1 cellular context compared by ENCODE assay signal in the genomic region with DNA sequence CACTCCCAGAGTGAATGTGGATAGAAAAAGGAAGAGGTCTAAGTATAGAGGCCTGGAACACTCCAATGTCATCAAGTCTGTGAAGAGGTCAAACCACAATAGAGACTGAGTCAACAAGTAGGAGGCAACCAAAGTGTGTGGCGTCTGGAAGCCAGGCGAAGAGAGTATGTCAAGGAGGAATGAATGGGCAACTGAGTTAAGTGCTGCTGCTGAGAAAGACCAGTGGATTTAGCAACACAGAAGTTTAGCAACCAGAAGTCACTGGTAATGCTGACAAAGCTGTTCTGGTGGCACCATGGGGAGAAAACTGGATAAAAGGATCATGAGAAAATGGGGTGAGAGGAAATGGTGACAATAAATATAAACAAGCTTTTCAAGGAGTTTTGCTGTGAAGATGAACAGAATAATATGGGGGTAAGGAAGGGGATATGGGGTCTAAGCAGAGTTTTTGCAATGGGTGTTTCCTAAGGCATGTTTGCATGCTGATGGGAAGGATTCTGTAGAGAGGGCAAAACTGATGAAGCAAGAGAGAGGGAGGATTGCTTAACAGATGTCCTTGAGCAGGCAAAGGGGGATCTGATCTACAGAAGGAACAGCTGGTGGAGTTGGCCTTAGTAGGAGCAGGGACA.
TF ChIP-seq lines count a peak whose summit lies in the region.

No MANE protein-coding gene starts in this region.

TF ChIP-seq in K562, 482 proteins besides CTCF, POLR2A, EP300 and RAD21 (continued from another document and continues in another):
- TF ChIP-seq, protein P1, sequence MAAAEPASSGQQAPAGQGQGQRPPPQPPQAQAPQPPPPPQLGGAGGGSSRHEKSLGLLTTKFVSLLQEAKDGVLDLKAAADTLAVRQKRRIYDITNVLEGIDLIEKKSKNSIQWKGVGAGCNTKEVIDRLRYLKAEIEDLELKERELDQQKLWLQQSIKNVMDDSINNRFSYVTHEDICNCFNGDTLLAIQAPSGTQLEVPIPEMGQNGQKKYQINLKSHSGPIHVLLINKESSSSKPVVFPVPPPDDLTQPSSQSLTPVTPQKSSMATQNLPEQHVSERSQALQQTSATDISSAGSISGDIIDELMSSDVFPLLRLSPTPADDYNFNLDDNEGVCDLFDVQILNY (CRISPR knock-in tag; IDR thresholded peaks at IDR 0.05): no peak
- TF ChIP-seq, protein P2, sequence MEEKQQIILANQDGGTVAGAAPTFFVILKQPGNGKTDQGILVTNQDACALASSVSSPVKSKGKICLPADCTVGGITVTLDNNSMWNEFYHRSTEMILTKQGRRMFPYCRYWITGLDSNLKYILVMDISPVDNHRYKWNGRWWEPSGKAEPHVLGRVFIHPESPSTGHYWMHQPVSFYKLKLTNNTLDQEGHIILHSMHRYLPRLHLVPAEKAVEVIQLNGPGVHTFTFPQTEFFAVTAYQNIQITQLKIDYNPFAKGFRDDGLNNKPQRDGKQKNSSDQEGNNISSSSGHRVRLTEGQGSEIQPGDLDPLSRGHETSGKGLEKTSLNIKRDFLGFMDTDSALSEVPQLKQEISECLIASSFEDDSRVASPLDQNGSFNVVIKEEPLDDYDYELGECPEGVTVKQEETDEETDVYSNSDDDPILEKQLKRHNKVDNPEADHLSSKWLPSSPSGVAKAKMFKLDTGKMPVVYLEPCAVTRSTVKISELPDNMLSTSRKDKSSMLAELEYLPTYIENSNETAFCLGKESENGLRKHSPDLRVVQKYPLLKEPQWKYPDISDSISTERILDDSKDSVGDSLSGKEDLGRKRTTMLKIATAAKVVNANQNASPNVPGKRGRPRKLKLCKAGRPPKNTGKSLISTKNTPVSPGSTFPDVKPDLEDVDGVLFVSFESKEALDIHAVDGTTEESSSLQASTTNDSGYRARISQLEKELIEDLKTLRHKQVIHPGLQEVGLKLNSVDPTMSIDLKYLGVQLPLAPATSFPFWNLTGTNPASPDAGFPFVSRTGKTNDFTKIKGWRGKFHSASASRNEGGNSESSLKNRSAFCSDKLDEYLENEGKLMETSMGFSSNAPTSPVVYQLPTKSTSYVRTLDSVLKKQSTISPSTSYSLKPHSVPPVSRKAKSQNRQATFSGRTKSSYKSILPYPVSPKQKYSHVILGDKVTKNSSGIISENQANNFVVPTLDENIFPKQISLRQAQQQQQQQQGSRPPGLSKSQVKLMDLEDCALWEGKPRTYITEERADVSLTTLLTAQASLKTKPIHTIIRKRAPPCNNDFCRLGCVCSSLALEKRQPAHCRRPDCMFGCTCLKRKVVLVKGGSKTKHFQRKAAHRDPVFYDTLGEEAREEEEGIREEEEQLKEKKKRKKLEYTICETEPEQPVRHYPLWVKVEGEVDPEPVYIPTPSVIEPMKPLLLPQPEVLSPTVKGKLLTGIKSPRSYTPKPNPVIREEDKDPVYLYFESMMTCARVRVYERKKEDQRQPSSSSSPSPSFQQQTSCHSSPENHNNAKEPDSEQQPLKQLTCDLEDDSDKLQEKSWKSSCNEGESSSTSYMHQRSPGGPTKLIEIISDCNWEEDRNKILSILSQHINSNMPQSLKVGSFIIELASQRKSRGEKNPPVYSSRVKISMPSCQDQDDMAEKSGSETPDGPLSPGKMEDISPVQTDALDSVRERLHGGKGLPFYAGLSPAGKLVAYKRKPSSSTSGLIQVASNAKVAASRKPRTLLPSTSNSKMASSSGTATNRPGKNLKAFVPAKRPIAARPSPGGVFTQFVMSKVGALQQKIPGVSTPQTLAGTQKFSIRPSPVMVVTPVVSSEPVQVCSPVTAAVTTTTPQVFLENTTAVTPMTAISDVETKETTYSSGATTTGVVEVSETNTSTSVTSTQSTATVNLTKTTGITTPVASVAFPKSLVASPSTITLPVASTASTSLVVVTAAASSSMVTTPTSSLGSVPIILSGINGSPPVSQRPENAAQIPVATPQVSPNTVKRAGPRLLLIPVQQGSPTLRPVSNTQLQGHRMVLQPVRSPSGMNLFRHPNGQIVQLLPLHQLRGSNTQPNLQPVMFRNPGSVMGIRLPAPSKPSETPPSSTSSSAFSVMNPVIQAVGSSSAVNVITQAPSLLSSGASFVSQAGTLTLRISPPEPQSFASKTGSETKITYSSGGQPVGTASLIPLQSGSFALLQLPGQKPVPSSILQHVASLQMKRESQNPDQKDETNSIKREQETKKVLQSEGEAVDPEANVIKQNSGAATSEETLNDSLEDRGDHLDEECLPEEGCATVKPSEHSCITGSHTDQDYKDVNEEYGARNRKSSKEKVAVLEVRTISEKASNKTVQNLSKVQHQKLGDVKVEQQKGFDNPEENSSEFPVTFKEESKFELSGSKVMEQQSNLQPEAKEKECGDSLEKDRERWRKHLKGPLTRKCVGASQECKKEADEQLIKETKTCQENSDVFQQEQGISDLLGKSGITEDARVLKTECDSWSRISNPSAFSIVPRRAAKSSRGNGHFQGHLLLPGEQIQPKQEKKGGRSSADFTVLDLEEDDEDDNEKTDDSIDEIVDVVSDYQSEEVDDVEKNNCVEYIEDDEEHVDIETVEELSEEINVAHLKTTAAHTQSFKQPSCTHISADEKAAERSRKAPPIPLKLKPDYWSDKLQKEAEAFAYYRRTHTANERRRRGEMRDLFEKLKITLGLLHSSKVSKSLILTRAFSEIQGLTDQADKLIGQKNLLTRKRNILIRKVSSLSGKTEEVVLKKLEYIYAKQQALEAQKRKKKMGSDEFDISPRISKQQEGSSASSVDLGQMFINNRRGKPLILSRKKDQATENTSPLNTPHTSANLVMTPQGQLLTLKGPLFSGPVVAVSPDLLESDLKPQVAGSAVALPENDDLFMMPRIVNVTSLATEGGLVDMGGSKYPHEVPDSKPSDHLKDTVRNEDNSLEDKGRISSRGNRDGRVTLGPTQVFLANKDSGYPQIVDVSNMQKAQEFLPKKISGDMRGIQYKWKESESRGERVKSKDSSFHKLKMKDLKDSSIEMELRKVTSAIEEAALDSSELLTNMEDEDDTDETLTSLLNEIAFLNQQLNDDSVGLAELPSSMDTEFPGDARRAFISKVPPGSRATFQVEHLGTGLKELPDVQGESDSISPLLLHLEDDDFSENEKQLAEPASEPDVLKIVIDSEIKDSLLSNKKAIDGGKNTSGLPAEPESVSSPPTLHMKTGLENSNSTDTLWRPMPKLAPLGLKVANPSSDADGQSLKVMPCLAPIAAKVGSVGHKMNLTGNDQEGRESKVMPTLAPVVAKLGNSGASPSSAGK (IDR thresholded peaks at IDR 0.05): no peak
- no peak for TF ChIP-seq ZNF384 (IDR thresholded peaks at IDR 0.05; ENCODE audit: low read depth, low read length)
- TF ChIP-seq DMBX1 (CRISPR knock-in tag; IDR thresholded peaks at IDR 0.05; ENCODE audit: borderline replicate concordance): no peak
- no peak for TF ChIP-seq PHF21A (IDR thresholded peaks at IDR 0.05; ENCODE audit: borderline replicate concordance, low read depth)
- TF ChIP-seq BHLHE40 (IDR thresholded peaks at IDR 0.05; ENCODE audit: low read length): peak; percentile 52
- no peak for TF ChIP-seq POLR3G (IDR thresholded peaks at IDR 0.05; ENCODE audit: extremely low read depth, insufficient read length, insufficient replicate concordance)
- no peak for TF ChIP-seq RBBP5 (IDR thresholded peaks at IDR 0.05; ENCODE audit: borderline replicate concordance, insufficient read depth, low read length, poor library complexity, severe bottlenecking)
- TF ChIP-seq ZNF263 (CRISPR knock-in tag; IDR thresholded peaks at IDR 0.05; ENCODE audit: borderline replicate concordance): no peak
- TF ChIP-seq, protein P3, sequence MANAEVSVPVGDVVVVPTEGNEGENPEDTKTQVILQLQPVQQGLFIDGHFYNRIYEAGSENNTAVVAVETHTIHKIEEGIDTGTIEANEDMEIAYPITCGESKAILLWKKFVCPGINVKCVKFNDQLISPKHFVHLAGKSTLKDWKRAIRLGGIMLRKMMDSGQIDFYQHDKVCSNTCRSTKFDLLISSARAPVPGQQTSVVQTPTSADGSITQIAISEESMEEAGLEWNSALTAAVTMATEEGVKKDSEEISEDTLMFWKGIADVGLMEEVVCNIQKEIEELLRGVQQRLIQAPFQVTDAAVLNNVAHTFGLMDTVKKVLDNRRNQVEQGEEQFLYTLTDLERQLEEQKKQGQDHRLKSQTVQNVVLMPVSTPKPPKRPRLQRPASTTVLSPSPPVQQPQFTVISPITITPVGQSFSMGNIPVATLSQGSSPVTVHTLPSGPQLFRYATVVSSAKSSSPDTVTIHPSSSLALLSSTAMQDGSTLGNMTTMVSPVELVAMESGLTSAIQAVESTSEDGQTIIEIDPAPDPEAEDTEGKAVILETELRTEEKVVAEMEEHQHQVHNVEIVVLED (CRISPR knock-in tag; IDR thresholded peaks at IDR 0.05): no peak
- TF ChIP-seq RBM14 (IDR thresholded peaks at IDR 0.05; ENCODE audit: borderline replicate concordance, insufficient read depth, low read depth, low read length): no peak
- TF ChIP-seq, protein P4, sequence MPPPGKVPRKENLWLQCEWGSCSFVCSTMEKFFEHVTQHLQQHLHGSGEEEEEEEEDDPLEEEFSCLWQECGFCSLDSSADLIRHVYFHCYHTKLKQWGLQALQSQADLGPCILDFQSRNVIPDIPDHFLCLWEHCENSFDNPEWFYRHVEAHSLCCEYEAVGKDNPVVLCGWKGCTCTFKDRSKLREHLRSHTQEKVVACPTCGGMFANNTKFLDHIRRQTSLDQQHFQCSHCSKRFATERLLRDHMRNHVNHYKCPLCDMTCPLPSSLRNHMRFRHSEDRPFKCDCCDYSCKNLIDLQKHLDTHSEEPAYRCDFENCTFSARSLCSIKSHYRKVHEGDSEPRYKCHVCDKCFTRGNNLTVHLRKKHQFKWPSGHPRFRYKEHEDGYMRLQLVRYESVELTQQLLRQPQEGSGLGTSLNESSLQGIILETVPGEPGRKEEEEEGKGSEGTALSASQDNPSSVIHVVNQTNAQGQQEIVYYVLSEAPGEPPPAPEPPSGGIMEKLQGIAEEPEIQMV (tag; conservative IDR thresholded peaks at IDR 0.05; ENCODE audit: low read depth): no peak
- TF ChIP-seq FUS (optimal IDR thresholded peaks at IDR 0.05; ENCODE audit: low read depth, low read length): no peak
- TF ChIP-seq SREBF1 (IDR thresholded peaks at IDR 0.05; ENCODE audit: borderline replicate concordance, low read depth, low read length): no peak
- TF ChIP-seq ZNF589 (CRISPR knock-in tag; IDR thresholded peaks at IDR 0.05; ENCODE audit: low read depth): no peak
- TF ChIP-seq, protein P5, sequence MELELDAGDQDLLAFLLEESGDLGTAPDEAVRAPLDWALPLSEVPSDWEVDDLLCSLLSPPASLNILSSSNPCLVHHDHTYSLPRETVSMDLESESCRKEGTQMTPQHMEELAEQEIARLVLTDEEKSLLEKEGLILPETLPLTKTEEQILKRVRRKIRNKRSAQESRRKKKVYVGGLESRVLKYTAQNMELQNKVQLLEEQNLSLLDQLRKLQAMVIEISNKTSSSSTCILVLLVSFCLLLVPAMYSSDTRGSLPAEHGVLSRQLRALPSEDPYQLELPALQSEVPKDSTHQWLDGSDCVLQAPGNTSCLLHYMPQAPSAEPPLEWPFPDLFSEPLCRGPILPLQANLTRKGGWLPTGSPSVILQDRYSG (tag; conservative IDR thresholded peaks at IDR 0.05; ENCODE audit: low read depth): no peak
- TF ChIP-seq TARDBP (IDR thresholded peaks at IDR 0.05): no peak
- TF ChIP-seq, protein P6, sequence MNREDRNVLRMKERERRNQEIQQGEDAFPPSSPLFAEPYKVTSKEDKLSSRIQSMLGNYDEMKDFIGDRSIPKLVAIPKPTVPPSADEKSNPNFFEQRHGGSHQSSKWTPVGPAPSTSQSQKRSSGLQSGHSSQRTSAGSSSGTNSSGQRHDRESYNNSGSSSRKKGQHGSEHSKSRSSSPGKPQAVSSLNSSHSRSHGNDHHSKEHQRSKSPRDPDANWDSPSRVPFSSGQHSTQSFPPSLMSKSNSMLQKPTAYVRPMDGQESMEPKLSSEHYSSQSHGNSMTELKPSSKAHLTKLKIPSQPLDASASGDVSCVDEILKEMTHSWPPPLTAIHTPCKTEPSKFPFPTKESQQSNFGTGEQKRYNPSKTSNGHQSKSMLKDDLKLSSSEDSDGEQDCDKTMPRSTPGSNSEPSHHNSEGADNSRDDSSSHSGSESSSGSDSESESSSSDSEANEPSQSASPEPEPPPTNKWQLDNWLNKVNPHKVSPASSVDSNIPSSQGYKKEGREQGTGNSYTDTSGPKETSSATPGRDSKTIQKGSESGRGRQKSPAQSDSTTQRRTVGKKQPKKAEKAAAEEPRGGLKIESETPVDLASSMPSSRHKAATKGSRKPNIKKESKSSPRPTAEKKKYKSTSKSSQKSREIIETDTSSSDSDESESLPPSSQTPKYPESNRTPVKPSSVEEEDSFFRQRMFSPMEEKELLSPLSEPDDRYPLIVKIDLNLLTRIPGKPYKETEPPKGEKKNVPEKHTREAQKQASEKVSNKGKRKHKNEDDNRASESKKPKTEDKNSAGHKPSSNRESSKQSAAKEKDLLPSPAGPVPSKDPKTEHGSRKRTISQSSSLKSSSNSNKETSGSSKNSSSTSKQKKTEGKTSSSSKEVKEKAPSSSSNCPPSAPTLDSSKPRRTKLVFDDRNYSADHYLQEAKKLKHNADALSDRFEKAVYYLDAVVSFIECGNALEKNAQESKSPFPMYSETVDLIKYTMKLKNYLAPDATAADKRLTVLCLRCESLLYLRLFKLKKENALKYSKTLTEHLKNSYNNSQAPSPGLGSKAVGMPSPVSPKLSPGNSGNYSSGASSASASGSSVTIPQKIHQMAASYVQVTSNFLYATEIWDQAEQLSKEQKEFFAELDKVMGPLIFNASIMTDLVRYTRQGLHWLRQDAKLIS (CRISPR knock-in tag; IDR thresholded peaks at IDR 0.05): no peak
- TF ChIP-seq RNF2 (IDR thresholded peaks at IDR 0.05): peak; percentile 22; the same call in 1 of the 2 replicates
- TF ChIP-seq WHSC1 (IDR thresholded peaks at IDR 0.05; ENCODE audit: low read length): no peak
- peak in 1 of 2 experiments; percentile 53; a peak in 1 of 4 replicates for TF ChIP-seq ARNT (IDR thresholded peaks at IDR 0.05)
- TF ChIP-seq XRCC5 (IDR thresholded peaks at IDR 0.05; ENCODE audit: low read depth, low read length): no peak
- TF ChIP-seq NFIX (CRISPR knock-in tag; IDR thresholded peaks at IDR 0.05; ENCODE audit: low read depth): no peak
- TF ChIP-seq, protein P7, sequence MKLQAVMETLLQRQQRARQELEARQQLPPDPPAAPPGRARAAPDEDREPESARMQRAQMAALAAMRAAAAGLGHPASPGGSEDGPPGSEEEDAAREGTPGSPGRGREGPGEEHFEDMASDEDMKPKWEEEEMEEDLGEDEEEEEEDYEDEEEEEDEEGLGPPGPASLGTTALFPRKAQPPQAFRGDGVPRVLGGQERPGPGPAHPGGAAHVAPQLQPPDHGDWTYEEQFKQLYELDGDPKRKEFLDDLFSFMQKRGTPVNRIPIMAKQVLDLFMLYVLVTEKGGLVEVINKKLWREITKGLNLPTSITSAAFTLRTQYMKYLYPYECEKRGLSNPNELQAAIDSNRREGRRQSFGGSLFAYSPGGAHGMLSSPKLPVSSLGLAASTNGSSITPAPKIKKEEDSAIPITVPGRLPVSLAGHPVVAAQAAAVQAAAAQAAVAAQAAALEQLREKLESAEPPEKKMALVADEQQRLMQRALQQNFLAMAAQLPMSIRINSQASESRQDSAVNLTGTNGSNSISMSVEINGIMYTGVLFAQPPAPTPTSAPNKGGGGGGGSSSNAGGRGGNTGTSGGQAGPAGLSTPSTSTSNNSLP (IDR thresholded peaks at IDR 0.05; ENCODE audit: borderline replicate concordance, low read depth, low read length): no peak
